ENCODE assay signal across 8 cellular contexts in genomic region chr15:63188247-63188936, GRCh38. TPM values are rescaled to one million over a fixed set of nuclear protein-coding genes. Genes with fewer than 3 reads are reported as not detected.
DNase-seq lines count a peak whose midpoint lies in the region; ATAC-seq and TF ChIP-seq lines count a peak whose summit lies in the region.

No MANE protein-coding gene starts in this region.

- no peaks in the 10 kb centered on the region for H3K9me3 ChIP-seq in iPS-18a (ENCODE audit: control insufficient read depth, low read depth, low read length)

- in situ Hi-C loops in G401 (cut with HindIII; ENCODE audit: low sequenced_read_pairs): no loop called here

- H3K27ac Mint-ChIP-seq in activated CD4-positive, alpha-beta T cell treated with anti-CD3 and anti-CD28 coated beads for 36 hours: peak overlapping the region; percentile 97
- peak overlapping the region; percentile 95 for H3K27ac Mint-ChIP-seq in activated CD8-positive, alpha-beta T cell treated with anti-CD3 and anti-CD28 coated beads for 36 hours
- H3K27ac Mint-ChIP-seq in stimulated activated naive CD8-positive, alpha-beta T cell treated with anti-CD3 and anti-CD28 coated beads, Interleukin-15, amount 100 ng/mL, for 72 hours: peak overlapping the region; percentile 95 to 96

- intact Hi-C loops in activated CD4-positive, alpha-beta T cell treated with anti-CD3 and anti-CD28 coated beads for 36 hours (cut with DNase I, micrococcal nuclease): loop anchor here (1.0 to 10.0 kb wide), 4 partner anchors 11 to 906 kb away; partner anchors contain the start of genes CIAO2A (in 2 of the 2), RPS27L (in 1 of the 2) and SNX1 (in 1 of the 2)
- intact Hi-C loops in activated CD8-positive, alpha-beta T cell treated with anti-CD3 and anti-CD28 coated beads for 36 hours (cut with micrococcal nuclease): no loop called here

- POLR2A ChIA-PET in activated CD4-positive, alpha-beta T cell treated with anti-CD3 and anti-CD28 coated beads for 36 hours (lab: Charles Lee): no interaction called here
- POLR2A ChIA-PET in activated CD8-positive, alpha-beta T cell treated with anti-CD3 and anti-CD28 coated beads for 36 hours (lab: Charles Lee): interaction anchor here (0.6 to 1.3 kb wide), 7 partner anchors 9 to 324 kb away, joined by 3 to 5 read pairs (median 3); partner anchors contain the start of gene RPS27L

- DNase-seq in activated CD4-positive, alpha-beta T cell treated with anti-CD3 and anti-CD28 coated beads for 36 hours: peak; percentile 52
- no peak for DNase-seq in activated CD4-positive, alpha-beta T cell treated with anti-CD3 and anti-CD28 coated beads for 1 hour
- DNase-seq in activated CD8-positive, alpha-beta T cell treated with anti-CD3 and anti-CD28 coated beads for 36 hours: peak; percentile 48
- DNase-seq in stimulated activated naive CD8-positive, alpha-beta T cell treated with anti-CD3 and anti-CD28 coated beads, Interleukin-15, amount 100 ng/mL, for 72 hours: peak in 1 of 2 donors; percentile 38
- DNase-seq in putamen (ENCODE audit: low spot score) (no peak), G401 (ENCODE audit: low spot score) (no peak)

- H3K4me1 Mint-ChIP-seq in activated CD4-positive, alpha-beta T cell treated with anti-CD3 and anti-CD28 coated beads for 36 hours: peaks cover 31% of the 10 kb centered on the region
- peaks cover 26% of the 10 kb centered on the region for H3K4me1 Mint-ChIP-seq in activated CD8-positive, alpha-beta T cell treated with anti-CD3 and anti-CD28 coated beads for 36 hours (ENCODE audit: low read depth)
- peaks cover 35% of the 10 kb centered on the region for H3K4me1 Mint-ChIP-seq in stimulated activated naive CD8-positive, alpha-beta T cell treated with anti-CD3 and anti-CD28 coated beads, Interleukin-15, amount 100 ng/mL, for 72 hours

- peak overlapping the region; percentile 79 for H3K4me3 ChIP-seq in iPS-18a (ENCODE audit: low read length)

- H3K9ac ChIP-seq in iPS-18a (ENCODE audit: low read length): peak overlapping the region; percentile 83

- peak overlapping the region; percentile 99 for H3K4me3 Mint-ChIP-seq in activated CD4-positive, alpha-beta T cell treated with anti-CD3 and anti-CD28 coated beads for 36 hours
- H3K4me3 Mint-ChIP-seq in activated CD8-positive, alpha-beta T cell treated with anti-CD3 and anti-CD28 coated beads for 36 hours: peak overlapping the region; percentile 89
- peak overlapping the region; percentile 95 to 96 for H3K4me3 Mint-ChIP-seq in stimulated activated naive CD8-positive, alpha-beta T cell treated with anti-CD3 and anti-CD28 coated beads, Interleukin-15, amount 100 ng/mL, for 72 hours

- no peaks in the 10 kb centered on the region for H3K9me3 Mint-ChIP-seq in activated CD4-positive, alpha-beta T cell treated with anti-CD3 and anti-CD28 coated beads for 36 hours (ENCODE audit: low read depth)
- no peaks in the 10 kb centered on the region for H3K9me3 Mint-ChIP-seq in activated CD8-positive, alpha-beta T cell treated with anti-CD3 and anti-CD28 coated beads for 36 hours
- H3K9me3 Mint-ChIP-seq in stimulated activated naive CD8-positive, alpha-beta T cell treated with anti-CD3 and anti-CD28 coated beads, Interleukin-15, amount 100 ng/mL, for 72 hours: no peaks in the 10 kb centered on the region

- no peak for TF ChIP-seq CTCF in activated CD8-positive, alpha-beta T cell treated with anti-CD3 and anti-CD28 coated beads for 36 hours (IDR thresholded peaks at IDR 0.05)

- CTCF ChIA-PET in activated CD4-positive, alpha-beta T cell treated with anti-CD3 and anti-CD28 coated beads for 36 hours (lab: Charles Lee): no interaction called here
- CTCF ChIA-PET in activated CD8-positive, alpha-beta T cell treated with anti-CD3 and anti-CD28 coated beads for 36 hours (lab: Charles Lee): interaction anchor here (0.6 to 1.0 kb wide), 2 partner anchors 74 to 140 kb away, joined by 4 to 5 read pairs; no protein-coding TSS in a partner anchor

- peaks cover 27% of the 10 kb centered on the region for H3K36me3 Mint-ChIP-seq in activated CD4-positive, alpha-beta T cell treated with anti-CD3 and anti-CD28 coated beads for 36 hours (ENCODE audit: low read depth)
- peaks cover 29% of the 10 kb centered on the region for H3K36me3 Mint-ChIP-seq in activated CD8-positive, alpha-beta T cell treated with anti-CD3 and anti-CD28 coated beads for 36 hours (ENCODE audit: low read depth)

- H3K4me1 ChIP-seq in iPS-18a (ENCODE audit: control insufficient read depth, low read depth, low read length): peaks cover 16% of the 10 kb centered on the region

- peak; percentile 3 for ATAC-seq in activated CD4-positive, alpha-beta T cell treated with anti-CD3 and anti-CD28 coated beads for 36 hours
- no peak for ATAC-seq in activated CD8-positive, alpha-beta T cell treated with anti-CD3 and anti-CD28 coated beads for 36 hours
- ATAC-seq in stimulated activated naive CD8-positive, alpha-beta T cell treated with anti-CD3 and anti-CD28 coated beads, Interleukin-15, amount 100 ng/mL, for 72 hours: peak; percentile 27
- ATAC-seq in HG03521 (IDR thresholded peaks at IDR 0.05; ENCODE audit: unreplicated experiment): no peak

- H3K27me3 Mint-ChIP-seq in activated CD4-positive, alpha-beta T cell treated with anti-CD3 and anti-CD28 coated beads for 36 hours: no peaks in the 10 kb centered on the region
- H3K27me3 Mint-ChIP-seq in activated CD8-positive, alpha-beta T cell treated with anti-CD3 and anti-CD28 coated beads for 36 hours: no peaks in the 10 kb centered on the region
- H3K27me3 Mint-ChIP-seq in stimulated activated naive CD8-positive, alpha-beta T cell treated with anti-CD3 and anti-CD28 coated beads, Interleukin-15, amount 100 ng/mL, for 72 hours: no peaks in the 10 kb centered on the region

- H3K36me3 ChIP-seq in iPS-18a (ENCODE audit: control insufficient read depth, low read depth, low read length): no peaks in the 10 kb centered on the region

- no peaks in the 10 kb centered on the region for H3K27me3 ChIP-seq in iPS-18a (ENCODE audit: control insufficient read depth, insufficient read depth, low read length)

- peak overlapping the region; percentile 63 for H3K27ac ChIP-seq in iPS-18a (ENCODE audit: low read length)

RNA-seq across cellular contexts. Expression of gene RAB8B, which starts 1.0 kb away (rescaled TPM):
- total RNA-seq in activated CD4-positive, alpha-beta T cell treated with anti-CD3 and anti-CD28 coated beads for 36 hours: 100 to 1,000 TPM; 147 to 260 TPM
- total RNA-seq in activated CD8-positive, alpha-beta T cell treated with anti-CD3 and anti-CD28 coated beads for 36 hours: 100 to 1,000 TPM; 252 to 261 TPM
- total RNA-seq in G401 (2014; rRNA removed; shearing (Covaris generic)): 6.3 and 7.8 TPM in 2 replicates

RNA-seq across cellular contexts. Expression of gene RPS27L, which starts 31.1 kb away (rescaled TPM):
- total RNA-seq in activated CD4-positive, alpha-beta T cell treated with anti-CD3 and anti-CD28 coated beads for 36 hours: 100 to 1,000 TPM; 117 to 143 TPM
- 100 to 1,000 TPM; 150 to 158 TPM for total RNA-seq in activated CD8-positive, alpha-beta T cell treated with anti-CD3 and anti-CD28 coated beads for 36 hours
- total RNA-seq in G401 (2014; rRNA removed; shearing (Covaris generic)): 166 and 216 TPM in 2 replicates

Comparison
In these comparisons a context has a peak if more than half of its experiments do, and no peak if none do; other contexts are left out.
1. DNase-seq: peak in activated CD4-positive, alpha-beta T cell treated with anti-CD3 and anti-CD28 coated beads for 36 hours (single experiment) and activated CD8-positive, alpha-beta T cell treated with anti-CD3 and anti-CD28 coated beads for 36 hours (single experiment); none in activated CD4-positive, alpha-beta T cell treated with anti-CD3 and anti-CD28 coated beads for 1 hour (single experiment), putamen (single experiment) and G401 (single experiment).
2. ATAC-seq: peak in activated CD4-positive, alpha-beta T cell treated with anti-CD3 and anti-CD28 coated beads for 36 hours (single experiment) and stimulated activated naive CD8-positive, alpha-beta T cell treated with anti-CD3 and anti-CD28 coated beads, Interleukin-15, amount 100 ng/mL, for 72 hours (single experiment); none in activated CD8-positive, alpha-beta T cell treated with anti-CD3 and anti-CD28 coated beads for 36 hours (single experiment) and HG03521 (single experiment).
3. RNA of gene RAB8B, which starts 1.0 kb away (total RNA-seq): 252 to 261 TPM in activated CD8-positive, alpha-beta T cell treated with anti-CD3 and anti-CD28 coated beads for 36 hours and 147 to 260 TPM in activated CD4-positive, alpha-beta T cell treated with anti-CD3 and anti-CD28 coated beads for 36 hours; 6.3 to 7.8 TPM in G401; every median in the first group is over 10 times any median in the second.
4. Peak in every context shown above with its lines, with median percentiles within 50 percentile points of each other: H3K27ac Mint-ChIP-seq and H3K4me3 Mint-ChIP-seq.